ENCODE assay signal across 18 cellular contexts in genomic region chr3:35120026-35120425, GRCh38.
A peak's percentile ranks its signal among the peaks of the same experiment; 100 is the strongest.
DNase-seq lines count a peak whose midpoint lies in the region; ATAC-seq and TF ChIP-seq lines count a peak whose summit lies in the region.
"Had no signal": no experiment of that assay in that cellular context is flagged by ENCODE, and none has a peak within 500 bp of the region (broad histone marks: within the 10 kb centered on the region; RNA-seq: fewer than 3 reads in every experiment).

No MANE protein-coding gene starts in this region.

- no peak overlapping the region for H3K4me3 ChIP-seq in mammary epithelial cell (replicated peaks in 1 of 3; ENCODE audit: insufficient read depth in 1 of 3, low read depth in 2 of 3, low read length in 3 of 3)
- no peak overlapping the region for H3K4me3 ChIP-seq in astrocyte of the spinal cord (ENCODE audit: low read depth, low read length)
- H3K4me3 ChIP-seq in colonic mucosa: no peak overlapping the region
- H3K4me3 ChIP-seq: BLaER1 treated with 17β-estradiol and CSF1 and Interleukin-3, amounts not matched to agents 10 nM and 100 nM; GM23338 had no signal

- H3K4me1 Mint-ChIP-seq in MCF 10A (ENCODE audit: insufficient read depth, unreplicated experiment) (peaks cover 17% of the 10 kb centered on the region), natural killer cell (no peaks in the 10 kb centered on the region)
- H3K4me1 Mint-ChIP-seq: B cell, GM23338 had no signal

- H3K27ac ChIP-seq in mammary epithelial cell (ENCODE audit: insufficient read depth, low read depth, low read length) (no peak overlapping the region), colonic mucosa (no peak overlapping the region)
- H3K27ac ChIP-seq: 22Rv1; BLaER1 treated with 17β-estradiol and CSF1 and Interleukin-3, amounts not matched to agents 10 nM and 100 nM had no signal

- CTCF ChIA-PET in MCF 10A (lab: Yijun Ruan, JAX) (no interaction called here), mammary epithelial cell (lab: Charles Lee; ENCODE audit: low non-redundant PET) (no interaction called here)

- TF ChIP-seq CTCF in MCF 10A (IDR thresholded peaks at IDR 0.05; ENCODE audit: unreplicated experiment) (no peak), mammary epithelial cell (conservative IDR thresholded peaks at IDR 0.05 in 1 of 2, IDR thresholded peaks at IDR 0.05 in 1 of 2; ENCODE audit: extremely low read depth in 1 of 2, insufficient read depth in 1 of 2, low read depth in 1 of 2, low read length in 2 of 2) (no peak), astrocyte of the spinal cord (IDR thresholded peaks at IDR 0.05; ENCODE audit: low read depth, low read length) (no peak), colonic mucosa (IDR thresholded peaks at IDR 0.05) (no peak), natural killer cell (IDR thresholded peaks at IDR 0.05) (no peak)

- no peak for ATAC-seq in natural killer cell
- ATAC-seq: CD8-positive, alpha-beta T cell; GM23338; HepG2 had no signal

- no peak overlapping the region for H3K9ac ChIP-seq in mammary epithelial cell (ENCODE audit: insufficient read depth, low read length)
- no peak overlapping the region for H3K9ac ChIP-seq in colonic mucosa (ENCODE audit: low read depth in 2 of 2, low read length in 2 of 2)
- H3K9ac ChIP-seq: BLaER1 treated with 17β-estradiol and CSF1 and Interleukin-3, amounts not matched to agents 10 nM and 100 nM had no signal

- H3K9me3 Mint-ChIP-seq in MCF 10A (ENCODE audit: unreplicated experiment): peaks cover 9% of the 10 kb centered on the region
- peaks cover 4 to 14% of the 10 kb centered on the region in 2 donors for H3K9me3 Mint-ChIP-seq in natural killer cell
- H3K9me3 Mint-ChIP-seq: CD8-positive, alpha-beta T cell; GM23338 had no signal

- DNase-seq in MCF 10A (ENCODE audit: unreplicated experiment): peak; percentile 16
- no peak for DNase-seq in mammary epithelial cell
- DNase-seq in astrocyte of the spinal cord (ENCODE audit: low read depth, low spot score): peak; percentile 17
- peak; percentile 12 for DNase-seq in iris pigment epithelial cell (ENCODE audit: low read depth)
- no peak for DNase-seq in iPS-NIHi7 (ENCODE audit: extremely low spot score)
- no peak for DNase-seq in HuH-7.5 (ENCODE audit: low spot score)
- no peak for DNase-seq in colonic mucosa
- no peak for DNase-seq in natural killer cell
- DNase-seq: Calu3; CD8-positive, alpha-beta T cell; DMS79 treated with DMSO at 0.1 percent for 48 hours; GF-D8; HCEC 1CT had no signal

- no peaks in the 10 kb centered on the region for H3K36me3 ChIP-seq in mammary epithelial cell (ENCODE audit: insufficient read depth, low read length)
- no peaks in the 10 kb centered on the region for H3K36me3 ChIP-seq in colonic mucosa
- H3K36me3 ChIP-seq: BLaER1 treated with 17β-estradiol and CSF1 and Interleukin-3, amounts not matched to agents 10 nM and 100 nM had no signal

- H3K9me3 ChIP-seq in mammary epithelial cell (replicated peaks; ENCODE audit: insufficient read depth, low read length) (no peaks in the 10 kb centered on the region), colonic mucosa (no peaks in the 10 kb centered on the region)
- H3K9me3 ChIP-seq: BLaER1 treated with 17β-estradiol and CSF1 and Interleukin-3, amounts not matched to agents 10 nM and 100 nM had no signal

- intact Hi-C loops in MCF 10A (cut with micrococcal nuclease) (no loop called here), mammary epithelial cell (cut with micrococcal nuclease) (no loop called here), colonic mucosa (cut with DNase I) (no loop called here), natural killer cell (cut with micrococcal nuclease) (no loop called here)

- no peak overlapping the region for H2AFZ ChIP-seq in mammary epithelial cell (ENCODE audit: low read depth, low read length)
- H2AFZ ChIP-seq: GM23338 had no signal

- H3K4me1 ChIP-seq in mammary epithelial cell (ENCODE audit: insufficient read depth, low read length) (no peaks in the 10 kb centered on the region), colonic mucosa (no peaks in the 10 kb centered on the region)
- H3K4me1 ChIP-seq: BLaER1 treated with 17β-estradiol and CSF1 and Interleukin-3, amounts not matched to agents 10 nM and 100 nM had no signal

- in situ Hi-C loops in mammary epithelial cell (cut with MboI; ENCODE audit: low sequenced_read_pairs in 2 of 2): no loop called here
- in situ Hi-C loops in astrocyte of the spinal cord (cut with HindIII; ENCODE audit: low sequenced_read_pairs): no loop called here

- no peak overlapping the region for H3K4me2 ChIP-seq in mammary epithelial cell (ENCODE audit: insufficient read depth, low read depth, low read length)
- H3K4me2 ChIP-seq: BLaER1 treated with 17β-estradiol and CSF1 and Interleukin-3, amounts not matched to agents 10 nM and 100 nM; GM23338 had no signal

- H3K36me3 Mint-ChIP-seq in MCF 10A (ENCODE audit: insufficient read depth, unreplicated experiment) (no peaks in the 10 kb centered on the region), natural killer cell (no peaks in the 10 kb centered on the region)
- H3K36me3 Mint-ChIP-seq: CD8-positive, alpha-beta T cell had no signal

- H3K27me3 Mint-ChIP-seq in MCF 10A (ENCODE audit: insufficient read depth, unreplicated experiment): no peaks in the 10 kb centered on the region
- no peaks in the 10 kb centered on the region for H3K27me3 Mint-ChIP-seq in natural killer cell (ENCODE audit: low read depth in 2 of 2)
- H3K27me3 Mint-ChIP-seq: B cell had no signal

- BruUV-seq in MCF 10A (replicated peaks; lab: Mats Ljungman, UMichigan): no TSS peak
- BruUV-seq in mammary epithelial cell (replicated peaks; lab: Mats Ljungman, UMichigan): no TSS peak

- H3K4me3 Mint-ChIP-seq in MCF 10A (ENCODE audit: unreplicated experiment): no peak overlapping the region
- no peak overlapping the region for H3K4me3 Mint-ChIP-seq in natural killer cell
- H3K4me3 Mint-ChIP-seq: B cell; CD8-positive, alpha-beta T cell; GM23338 had no signal

- POLR2A ChIA-PET in MCF 10A (lab: Yijun Ruan, JAX): no interaction called here

- H3K79me2 ChIP-seq in mammary epithelial cell (ENCODE audit: insufficient read depth, low read length): no peaks in the 10 kb centered on the region

- dilution Hi-C loops in mammary epithelial cell (cut with HindIII; ENCODE audit: low sequenced_read_pairs): no loop called here

- H3K27me3 ChIP-seq in mammary epithelial cell (ENCODE audit: insufficient read depth, low read length) (no peaks in the 10 kb centered on the region), colonic mucosa (no peaks in the 10 kb centered on the region)
- H3K27me3 ChIP-seq: BLaER1 treated with 17β-estradiol and CSF1 and Interleukin-3, amounts not matched to agents 10 nM and 100 nM had no signal

- no peaks in the 10 kb centered on the region for H4K20me1 ChIP-seq in mammary epithelial cell (ENCODE audit: insufficient read depth, low read length)
- H4K20me1 ChIP-seq: BLaER1 treated with 17β-estradiol and CSF1 and Interleukin-3, amounts not matched to agents 10 nM and 100 nM had no signal

- no peak overlapping the region for H3K27ac Mint-ChIP-seq in MCF 10A (ENCODE audit: low read depth, unreplicated experiment)
- no peak overlapping the region for H3K27ac Mint-ChIP-seq in natural killer cell
- H3K27ac Mint-ChIP-seq: B cell; CD8-positive, alpha-beta T cell; GM23338 had no signal

Comparison
In these comparisons a context has a peak if more than half of its experiments do, and no peak if none do; other contexts are left out.
1. DNase-seq: peak in MCF 10A (single experiment), astrocyte of the spinal cord (single experiment) and iris pigment epithelial cell (single experiment); none in mammary epithelial cell (single experiment), iPS-NIHi7 (single experiment), HuH-7.5 (single experiment), colonic mucosa (single experiment) and natural killer cell (single experiment).